ENCODE assay signal across 16 cellular contexts in the genomic region with DNA sequence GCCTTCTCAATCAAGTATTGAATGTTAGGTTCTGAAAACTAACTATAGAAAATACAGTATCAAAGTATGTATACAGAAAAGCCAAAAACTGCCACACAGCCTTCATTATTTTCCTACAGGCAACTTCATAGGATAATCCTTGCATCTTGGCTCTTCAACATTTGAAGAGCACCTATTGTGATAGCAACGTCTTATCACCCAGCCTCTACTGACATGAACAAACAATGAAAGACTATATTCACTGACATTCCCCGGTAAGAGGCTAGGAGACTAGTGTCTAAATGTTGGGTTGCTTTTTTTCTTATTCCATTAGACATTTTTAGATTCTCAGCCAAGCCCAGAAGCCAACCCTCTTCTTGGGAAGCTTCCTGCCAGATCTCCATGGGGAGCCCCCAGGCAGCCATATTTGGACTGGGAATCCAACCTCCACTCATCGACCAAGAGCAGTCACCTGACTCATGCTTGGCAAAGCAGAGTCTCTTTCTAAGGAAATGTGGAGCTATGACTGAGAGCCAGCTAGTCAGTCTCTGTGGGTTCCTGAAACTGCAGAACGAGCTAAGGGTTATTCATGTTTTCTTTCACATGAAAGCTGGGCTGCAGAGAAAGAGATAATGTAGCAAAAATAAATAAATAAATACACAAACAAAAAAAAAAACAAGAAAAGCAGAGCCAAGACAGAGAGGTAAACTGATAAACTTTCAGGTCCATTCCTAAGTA.
DNase-seq lines count a peak whose midpoint lies in the region; ATAC-seq, FAIRE-seq and TF ChIP-seq lines count a peak whose summit lies in the region.
"Had no signal": no experiment of that assay in that cellular context is flagged by ENCODE, and none has a peak within 500 bp of the region (broad histone marks: within the 10 kb centered on the region; RNA-seq: fewer than 3 reads in every experiment).

No MANE protein-coding gene starts in this region.

- ATAC-seq in heart right ventricle: peak in 7 of 8 donors; percentile 60 to 89 (median 67)
- ATAC-seq in sciatic nerve: peak; percentile 90
- ATAC-seq: K562, right lobe of liver had no signal

- no peaks in the 10 kb centered on the region for H3K27me3 Mint-ChIP-seq in astrocyte (ENCODE audit: low read depth, unreplicated experiment)
- no peaks in the 10 kb centered on the region for H3K27me3 Mint-ChIP-seq in glutamatergic neuron (ENCODE audit: unreplicated experiment)
- H3K27me3 Mint-ChIP-seq: CD8-positive, alpha-beta memory T cell had no signal

- no peaks in the 10 kb centered on the region for H3K9me2 ChIP-seq in GM23248 (ENCODE audit: insufficient read depth)

- peak; percentile 75 for DNase-seq in GM23248
- peak; percentile 72 for DNase-seq in astrocyte (ENCODE audit: low read depth)
- DNase-seq in heart right ventricle: peak in 1 of 2 donors; percentile 51
- DNase-seq in sciatic nerve (ENCODE audit: low spot score): no peak
- no peak for DNase-seq in glutamatergic neuron
- no peak for DNase-seq in NCI-H345 treated with DMSO at 0.1 percent for 48 hours (lab: John Stamatoyannopoulos, UW; ENCODE audit: unreplicated experiment)
- no peak for DNase-seq in DMS114 treated with DMSO at 0.1 percent for 48 hours (lab: John Stamatoyannopoulos, UW; ENCODE audit: unreplicated experiment)
- DNase-seq: activated gamma-delta T cell treated with Interleukin-2 at 50 U/mL for 16 hours; CD8-positive, alpha-beta memory T cell; esophagus squamous epithelium; NCI-H1436 treated with DMSO at 0.1 percent for 48 hours; right lobe of liver; SIG-M5 had no signal

- no peaks in the 10 kb centered on the region; the same call in 1 of the 2 replicates for H4K20me1 ChIP-seq in GM23248 (ENCODE audit: insufficient read depth)
- H4K20me1 ChIP-seq in astrocyte (ENCODE audit: insufficient read depth, low read length): peaks cover 4% of the 10 kb centered on the region

- H3F3A ChIP-seq in GM23248 (ENCODE audit: insufficient read depth): no peaks in the 10 kb centered on the region

- H3K9ac ChIP-seq in GM23248: no peak overlapping the region
- peak overlapping the region; percentile 10 for H3K9ac ChIP-seq in astrocyte (ENCODE audit: low read length)

- no peaks in the 10 kb centered on the region for H3K36me3 Mint-ChIP-seq in astrocyte (ENCODE audit: low read depth, unreplicated experiment)
- no peaks in the 10 kb centered on the region for H3K36me3 Mint-ChIP-seq in glutamatergic neuron (ENCODE audit: unreplicated experiment)
- H3K36me3 Mint-ChIP-seq: CD8-positive, alpha-beta memory T cell had no signal

- no peak overlapping the region for H3K27ac Mint-ChIP-seq in astrocyte (ENCODE audit: unreplicated experiment)
- no peak overlapping the region for H3K27ac Mint-ChIP-seq in glutamatergic neuron (ENCODE audit: unreplicated experiment)
- H3K27ac Mint-ChIP-seq: CD8-positive, alpha-beta memory T cell had no signal

- intact Hi-C loops in heart right ventricle (cut with DNase I): no loop called here
- intact Hi-C loops in sciatic nerve (cut with DNase I): no loop called here

- H3K9me3 ChIP-seq in GM23248 (ENCODE audit: low read depth) (no peaks in the 10 kb centered on the region), astrocyte (ENCODE audit: insufficient read depth, low read depth, low read length) (no peaks in the 10 kb centered on the region), heart right ventricle (no peaks in the 10 kb centered on the region)
- H3K9me3 ChIP-seq: esophagus squamous epithelium, right lobe of liver had no signal

- in situ Hi-C loops in GM23248 (cut with MboI): no loop called here

- H3K79me2 ChIP-seq in GM23248 (ENCODE audit: insufficient read depth) (peaks cover 67% of the 10 kb centered on the region), astrocyte (ENCODE audit: insufficient read depth, low read length) (no peaks in the 10 kb centered on the region)

- H3K4me3 Mint-ChIP-seq in astrocyte (ENCODE audit: unreplicated experiment): no peak overlapping the region
- no peak overlapping the region for H3K4me3 Mint-ChIP-seq in glutamatergic neuron (ENCODE audit: unreplicated experiment)
- H3K4me3 Mint-ChIP-seq: CD8-positive, alpha-beta memory T cell had no signal

- TF ChIP-seq CTCF in astrocyte (IDR thresholded peaks at IDR 0.05; ENCODE audit: insufficient read depth, low read depth, low read length) (no peak), heart right ventricle (IDR thresholded peaks at IDR 0.05) (no peak), glutamatergic neuron (IDR thresholded peaks at IDR 0.05; ENCODE audit: partially characterized antibody, unreplicated experiment) (no peak)

- H3K27ac ChIP-seq in GM23248 (no peak overlapping the region), astrocyte (ENCODE audit: low read depth, low read length) (peak overlapping the region; percentile 33), heart right ventricle (no peak overlapping the region)
- H3K27ac ChIP-seq: esophagus squamous epithelium, right lobe of liver had no signal

- no peak for FAIRE-seq in astrocyte (lab: Jason Lieb, UNC)
- FAIRE-seq: colon, K562, keratinocyte had no signal

- no peak overlapping the region for H3K4me2 ChIP-seq in GM23248 (ENCODE audit: unreplicated experiment)
- H3K4me2 ChIP-seq in astrocyte (ENCODE audit: low read length): peak overlapping the region; percentile 65

- H3K9me3 Mint-ChIP-seq in astrocyte (ENCODE audit: unreplicated experiment) (peaks cover 4% of the 10 kb centered on the region), glutamatergic neuron (ENCODE audit: unreplicated experiment) (peaks cover 4% of the 10 kb centered on the region)

- H3K4me1 ChIP-seq in GM23248 (ENCODE audit: insufficient read depth) (peaks cover 17% of the 10 kb centered on the region; the same call in 1 of the 2 replicates), astrocyte (ENCODE audit: insufficient read depth, low read length) (peaks cover 8% of the 10 kb centered on the region), heart right ventricle (peaks cover 4 to 32% (median 14%) of the 10 kb centered on the region in 9 donors)
- H3K4me1 ChIP-seq: esophagus squamous epithelium, right lobe of liver had no signal

- H3K4me3 ChIP-seq in GM23248 (no peak overlapping the region), astrocyte (ENCODE audit: insufficient read depth, low read depth, low read length) (no peak overlapping the region), heart right ventricle (no peak overlapping the region)
- H3K4me3 ChIP-seq: esophagus squamous epithelium, K562, right lobe of liver had no signal

- WGBS in GM23248 (ENCODE audit: low coverage in 1 of 2, low lambda C conversion rate in 2 of 2, missing lambda C conversion rate in 2 of 2), 2 experiments: 34 to 42% methylated on average over 4 of the region's 4 CpGs
- 31 to 32% methylated on average over 4 of the region's 4 CpGs for whole genome bisulfite sequencing in heart right ventricle, 2 donors

- H3K4me1 Mint-ChIP-seq in astrocyte (ENCODE audit: low read depth, unreplicated experiment) (peaks cover 14% of the 10 kb centered on the region), glutamatergic neuron (ENCODE audit: low read depth, unreplicated experiment) (peaks cover 3% of the 10 kb centered on the region)
- H3K4me1 Mint-ChIP-seq: CD8-positive, alpha-beta memory T cell had no signal

- H3K36me3 ChIP-seq in GM23248 (ENCODE audit: low read depth): no peaks in the 10 kb centered on the region
- H3K36me3 ChIP-seq in astrocyte (ENCODE audit: insufficient read depth, low read length): no peaks in the 10 kb centered on the region
- no peaks in the 10 kb centered on the region for H3K36me3 ChIP-seq in heart right ventricle
- H3K36me3 ChIP-seq: esophagus squamous epithelium, right lobe of liver had no signal

- H2AFZ ChIP-seq in GM23248 (no peak overlapping the region), astrocyte (ENCODE audit: low read depth, low read length) (no peak overlapping the region)

- H3K27me3 ChIP-seq in GM23248 (replicated peaks; ENCODE audit: insufficient read depth): no peaks in the 10 kb centered on the region
- no peaks in the 10 kb centered on the region for H3K27me3 ChIP-seq in astrocyte (ENCODE audit: insufficient read depth, low read length)
- H3K27me3 ChIP-seq in heart right ventricle: no peaks in the 10 kb centered on the region
- H3K27me3 ChIP-seq: esophagus squamous epithelium, right lobe of liver had no signal

Comparison
In these comparisons a context has a peak if more than half of its experiments do, and no peak if none do; other contexts are left out.
1. DNase-seq: peak in GM23248 (single experiment) and astrocyte (single experiment); none in sciatic nerve (single experiment), glutamatergic neuron (single experiment), NCI-H345 treated with DMSO at 0.1 percent for 48 hours (single experiment) and DMS114 treated with DMSO at 0.1 percent for 48 hours (single experiment).